ENCODE assay signal across 18 cellular contexts in the genomic region with DNA sequence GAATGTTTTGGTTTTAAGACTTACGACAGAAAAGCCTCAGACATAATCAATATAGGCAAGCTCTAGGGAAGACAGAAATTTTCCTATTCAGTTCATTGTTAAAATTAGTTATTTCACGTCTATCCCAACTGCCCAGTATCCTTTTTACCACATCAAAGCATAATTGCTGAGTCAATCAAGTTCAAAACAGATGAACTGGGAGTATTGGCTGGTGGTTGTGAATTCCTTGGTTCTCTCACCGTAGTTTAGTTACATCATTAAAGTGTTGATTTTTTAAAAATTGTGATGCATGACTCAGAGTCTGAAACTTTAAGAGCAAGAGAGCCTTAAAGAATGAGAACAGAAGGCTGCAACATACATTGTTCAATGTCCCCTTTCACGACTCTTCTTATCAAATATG.
"Had no signal": no experiment of that assay in that cellular context is flagged by ENCODE, and none has a peak within 500 bp of the region (broad histone marks: within the 10 kb centered on the region; RNA-seq: fewer than 3 reads in every experiment).

No MANE protein-coding gene starts in this region.

- H3K4me1 Mint-ChIP-seq: activated naive CD8-positive, alpha-beta T cell treated with anti-CD3 and anti-CD28 coated beads, Interleukin-2, amount 10 ng/mL, durations not matched to agents 7 days and 5 days; stimulated activated naive B cell treated with anti-CD40 and anti-IgM and Interleukin-4, amounts not matched to agents 10 μg/mL and 1 μg/mL and 100 μg/mL, for 72 hours had no signal

- DNase-seq: activated CD4-positive, alpha-beta T cell treated with anti-CD3 and anti-CD28 coated beads for 48 hours; activated CD4-positive, CD25-positive, alpha-beta regulatory T cell; activated CD8-positive, alpha-beta T cell treated with anti-CD3 and anti-CD28 coated beads for 36 hours; activated naive CD4-positive, alpha-beta T cell treated with Interleukin-2 at 50 U/mL for 16 hours; activated naive CD8-positive, alpha-beta T cell treated with anti-CD3 and anti-CD28 coated beads, Interleukin-2, amount 10 ng/mL, durations not matched to agents 7 days and 5 days; activated T-cell treated with anti-CD3 and anti-CD28 coated beads, Interleukin-2, amount 50 U/mL, for 1 hour; amygdala; cerebellar nuclear complex; effector CD4-positive, alpha-beta T cell; stimulated activated naive B cell treated with anti-CD40 and anti-IgM and Interleukin-4, amounts not matched to agents 10 μg/mL and 1 μg/mL and 100 μg/mL, for 72 hours; T-helper 9 cell; upper lobe of left lung had no signal

- H3K36me3 Mint-ChIP-seq: activated naive CD8-positive, alpha-beta T cell treated with anti-CD3 and anti-CD28 coated beads, Interleukin-2, amount 10 ng/mL, durations not matched to agents 7 days and 5 days; mesothelial cell of epicardium; natural killer cell treated with Interleukin-12 subunit alpha and Interleukin-12 subunit beta and Interleukin-15 and Interleukin-18, amount 100 ng/mL, for 72 hours; stimulated activated naive B cell treated with anti-CD40 and anti-IgM and Interleukin-4, amounts not matched to agents 10 μg/mL and 1 μg/mL and 100 μg/mL, for 72 hours had no signal

- H3K27ac Mint-ChIP-seq: activated CD8-positive, alpha-beta T cell treated with anti-CD3 and anti-CD28 coated beads for 36 hours; activated naive CD8-positive, alpha-beta T cell treated with anti-CD3 and anti-CD28 coated beads, Interleukin-2, amount 10 ng/mL, durations not matched to agents 7 days and 5 days; activated T-helper 2 cell treated with anti-CD3 and anti-CD28 coated beads, Interferon-gamma antibody, Interleukin-2, Interleukin-4, amounts not matched to agents 10 μg/mL and 5 μg/mL and 100 μg/mL, durations not matched to agents 14 hours and 24 hours and 36 hours; mesothelial cell of epicardium; natural killer cell treated with Interleukin-12 subunit alpha and Interleukin-12 subunit beta and Interleukin-15 and Interleukin-18, amount 100 ng/mL, for 72 hours; stimulated activated naive B cell treated with anti-CD40 and anti-IgM and Interleukin-4, amounts not matched to agents 10 μg/mL and 1 μg/mL and 100 μg/mL, for 72 hours had no signal

- H3K9me3 Mint-ChIP-seq: activated naive CD8-positive, alpha-beta T cell treated with anti-CD3 and anti-CD28 coated beads, Interleukin-2, amount 10 ng/mL, durations not matched to agents 7 days and 5 days; activated T-helper 2 cell treated with anti-CD3 and anti-CD28 coated beads, Interferon-gamma antibody, Interleukin-2, Interleukin-4, amounts not matched to agents 10 μg/mL and 5 μg/mL and 100 μg/mL, durations not matched to agents 14 hours and 24 hours and 36 hours had no signal

- FAIRE-seq: islet of Langerhans had no signal

- H3K4me3 Mint-ChIP-seq: activated CD8-positive, alpha-beta T cell treated with anti-CD3 and anti-CD28 coated beads for 36 hours; activated naive CD8-positive, alpha-beta T cell treated with anti-CD3 and anti-CD28 coated beads, Interleukin-2, amount 10 ng/mL, durations not matched to agents 7 days and 5 days; mesothelial cell of epicardium; natural killer cell treated with Interleukin-12 subunit alpha and Interleukin-12 subunit beta and Interleukin-15 and Interleukin-18, amount 100 ng/mL, for 72 hours; stimulated activated naive B cell treated with anti-CD40 and anti-IgM and Interleukin-4, amounts not matched to agents 10 μg/mL and 1 μg/mL and 100 μg/mL, for 72 hours had no signal

- H3K27me3 Mint-ChIP-seq: activated CD8-positive, alpha-beta T cell treated with anti-CD3 and anti-CD28 coated beads for 36 hours; activated naive CD8-positive, alpha-beta T cell treated with anti-CD3 and anti-CD28 coated beads, Interleukin-2, amount 10 ng/mL, durations not matched to agents 7 days and 5 days; natural killer cell treated with Interleukin-12 subunit alpha and Interleukin-12 subunit beta and Interleukin-15 and Interleukin-18, amount 100 ng/mL, for 72 hours; stimulated activated naive B cell treated with anti-CD40 and anti-IgM and Interleukin-4, amounts not matched to agents 10 μg/mL and 1 μg/mL and 100 μg/mL, for 72 hours had no signal

- H3K4me3 ChIP-seq: lung, thoracic aorta, upper lobe of left lung had no signal
